In the genomic region with DNA sequence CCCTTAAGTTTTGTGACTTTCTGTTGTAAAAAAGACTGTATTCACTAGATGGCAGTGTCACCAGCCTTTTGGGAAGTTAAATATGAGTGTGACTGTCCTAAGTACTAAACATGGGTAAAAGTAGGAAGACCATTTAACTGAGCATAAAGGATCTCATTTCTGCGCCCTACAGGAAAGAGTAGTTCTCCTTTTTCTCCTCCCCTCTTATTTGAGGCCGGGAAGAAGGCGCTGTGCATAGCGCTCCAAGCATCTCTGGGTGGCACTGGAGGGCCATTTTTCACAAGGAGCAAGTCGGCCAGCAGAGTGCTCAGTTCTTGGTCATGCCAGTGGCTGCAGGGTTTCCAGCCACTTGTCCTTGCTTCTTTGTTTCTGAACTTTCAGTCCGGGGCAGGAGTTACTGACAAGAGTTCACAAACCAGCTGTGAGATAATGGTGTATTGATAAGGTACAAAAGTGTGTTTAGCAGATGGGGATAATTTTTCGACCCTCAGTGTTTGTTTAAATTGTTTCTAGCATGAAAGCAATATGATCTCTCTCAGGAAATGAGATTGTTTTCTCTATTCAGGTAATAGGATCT, we compare ENCODE assay signal across 1 cellular context.
TF ChIP-seq lines count a peak whose summit lies in the region.

No MANE protein-coding gene starts in this region.

TF ChIP-seq in HCT116, 20 proteins besides CTCF, POLR2A, EP300 and RAD21 (continued from another document):
- TF ChIP-seq REST (IDR thresholded peaks at IDR 0.05; ENCODE audit: low read depth): no peak
- TF ChIP-seq, protein P1, sequence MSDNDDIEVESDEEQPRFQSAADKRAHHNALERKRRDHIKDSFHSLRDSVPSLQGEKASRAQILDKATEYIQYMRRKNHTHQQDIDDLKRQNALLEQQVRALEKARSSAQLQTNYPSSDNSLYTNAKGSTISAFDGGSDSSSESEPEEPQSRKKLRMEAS (IDR thresholded peaks at IDR 0.05): no peak
- no peak for TF ChIP-seq SIN3A (IDR thresholded peaks at IDR 0.05; ENCODE audit: low read depth)
- TF ChIP-seq POLR2AphosphoS5 (IDR thresholded peaks at IDR 0.05; ENCODE audit: low read depth, low read length): no peak
- TF ChIP-seq EGR1 (IDR thresholded peaks at IDR 0.05; ENCODE audit: low read depth): no peak
- no peak for TF ChIP-seq CEBPB (IDR thresholded peaks at IDR 0.05; ENCODE audit: low read depth)
- TF ChIP-seq ZNF274 (IDR thresholded peaks at IDR 0.05; ENCODE audit: low read depth, low read length): no peak
- no peak for TF ChIP-seq ATF3 (IDR thresholded peaks at IDR 0.05)
- no peak for TF ChIP-seq SP1 (IDR thresholded peaks at IDR 0.05; ENCODE audit: low read depth)
